ENCODE assay signal across 1 cellular context in genomic region chr21:36513430-36513829, GRCh38.
TF ChIP-seq lines count a peak whose summit lies in the region.

No MANE protein-coding gene starts in this region.

TF ChIP-seq in GM23338, 12 proteins besides CTCF, POLR2A, EP300 and RAD21 (continued from another document):
- TF ChIP-seq, protein P1, sequence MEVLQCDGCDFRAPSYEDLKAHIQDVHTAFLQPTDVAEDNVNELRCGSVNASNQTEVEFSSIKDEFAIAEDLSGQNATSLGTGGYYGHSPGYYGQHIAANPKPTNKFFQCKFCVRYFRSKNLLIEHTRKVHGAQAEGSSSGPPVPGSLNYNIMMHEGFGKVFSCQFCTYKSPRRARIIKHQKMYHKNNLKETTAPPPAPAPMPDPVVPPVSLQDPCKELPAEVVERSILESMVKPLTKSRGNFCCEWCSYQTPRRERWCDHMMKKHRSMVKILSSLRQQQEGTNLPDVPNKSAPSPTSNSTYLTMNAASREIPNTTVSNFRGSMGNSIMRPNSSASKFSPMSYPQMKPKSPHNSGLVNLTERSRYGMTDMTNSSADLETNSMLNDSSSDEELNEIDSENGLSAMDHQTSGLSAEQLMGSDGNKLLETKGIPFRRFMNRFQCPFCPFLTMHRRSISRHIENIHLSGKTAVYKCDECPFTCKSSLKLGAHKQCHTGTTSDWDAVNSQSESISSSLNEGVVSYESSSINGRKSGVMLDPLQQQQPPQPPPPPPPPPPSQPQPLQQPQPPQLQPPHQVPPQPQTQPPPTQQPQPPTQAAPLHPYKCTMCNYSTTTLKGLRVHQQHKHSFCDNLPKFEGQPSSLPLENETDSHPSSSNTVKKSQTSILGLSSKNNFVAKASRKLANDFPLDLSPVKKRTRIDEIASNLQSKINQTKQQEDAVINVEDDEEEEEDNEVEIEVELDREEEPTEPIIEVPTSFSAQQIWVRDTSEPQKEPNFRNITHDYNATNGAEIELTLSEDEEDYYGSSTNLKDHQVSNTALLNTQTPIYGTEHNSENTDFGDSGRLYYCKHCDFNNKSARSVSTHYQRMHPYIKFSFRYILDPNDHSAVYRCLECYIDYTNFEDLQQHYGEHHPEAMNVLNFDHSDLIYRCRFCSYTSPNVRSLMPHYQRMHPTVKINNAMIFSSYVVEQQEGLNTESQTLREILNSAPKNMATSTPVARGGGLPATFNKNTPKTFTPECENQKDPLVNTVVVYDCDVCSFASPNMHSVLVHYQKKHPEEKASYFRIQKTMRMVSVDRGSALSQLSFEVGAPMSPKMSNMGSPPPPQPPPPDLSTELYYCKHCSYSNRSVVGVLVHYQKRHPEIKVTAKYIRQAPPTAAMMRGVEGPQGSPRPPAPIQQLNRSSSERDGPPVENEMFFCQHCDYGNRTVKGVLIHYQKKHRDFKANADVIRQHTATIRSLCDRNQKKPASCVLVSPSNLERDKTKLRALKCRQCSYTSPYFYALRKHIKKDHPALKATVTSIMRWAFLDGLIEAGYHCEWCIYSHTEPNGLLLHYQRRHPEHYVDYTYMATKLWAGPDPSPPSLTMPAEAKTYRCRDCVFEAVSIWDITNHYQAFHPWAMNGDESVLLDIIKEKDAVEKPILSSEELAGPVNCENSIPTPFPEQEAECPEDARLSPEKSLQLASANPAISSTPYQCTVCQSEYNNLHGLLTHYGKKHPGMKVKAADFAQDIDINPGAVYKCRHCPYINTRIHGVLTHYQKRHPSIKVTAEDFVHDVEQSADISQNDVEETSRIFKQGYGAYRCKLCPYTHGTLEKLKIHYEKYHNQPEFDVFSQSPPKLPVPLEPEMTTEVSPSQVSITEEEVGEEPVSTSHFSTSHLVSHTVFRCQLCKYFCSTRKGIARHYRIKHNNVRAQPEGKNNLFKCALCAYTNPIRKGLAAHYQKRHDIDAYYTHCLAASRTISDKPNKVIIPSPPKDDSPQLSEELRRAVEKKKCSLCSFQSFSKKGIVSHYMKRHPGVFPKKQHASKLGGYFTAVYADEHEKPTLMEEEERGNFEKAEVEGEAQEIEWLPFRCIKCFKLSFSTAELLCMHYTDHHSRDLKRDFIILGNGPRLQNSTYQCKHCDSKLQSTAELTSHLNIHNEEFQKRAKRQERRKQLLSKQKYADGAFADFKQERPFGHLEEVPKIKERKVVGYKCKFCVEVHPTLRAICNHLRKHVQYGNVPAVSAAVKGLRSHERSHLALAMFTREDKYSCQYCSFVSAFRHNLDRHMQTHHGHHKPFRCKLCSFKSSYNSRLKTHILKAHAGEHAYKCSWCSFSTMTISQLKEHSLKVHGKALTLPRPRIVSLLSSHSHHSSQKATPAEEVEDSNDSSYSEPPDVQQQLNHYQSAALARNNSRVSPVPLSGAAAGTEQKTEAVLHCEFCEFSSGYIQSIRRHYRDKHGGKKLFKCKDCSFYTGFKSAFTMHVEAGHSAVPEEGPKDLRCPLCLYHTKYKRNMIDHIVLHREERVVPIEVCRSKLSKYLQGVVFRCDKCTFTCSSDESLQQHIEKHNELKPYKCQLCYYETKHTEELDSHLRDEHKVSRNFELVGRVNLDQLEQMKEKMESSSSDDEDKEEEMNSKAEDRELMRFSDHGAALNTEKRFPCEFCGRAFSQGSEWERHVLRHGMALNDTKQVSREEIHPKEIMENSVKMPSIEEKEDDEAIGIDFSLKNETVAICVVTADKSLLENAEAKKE (CRISPR knock-in tag; IDR thresholded peaks at IDR 0.05): no peak
- no peak for TF ChIP-seq ZNF331 (CRISPR knock-in tag; IDR thresholded peaks at IDR 0.05; ENCODE audit: low read depth)
